ENCODE assay signal across 10 cellular contexts in genomic region chr6:13794184-13794583, GRCh38. TPM values are rescaled to one million over a fixed set of nuclear protein-coding genes. Genes with fewer than 3 reads are reported as not detected.
DNase-seq lines count a peak whose midpoint lies in the region; ATAC-seq and TF ChIP-seq lines count a peak whose summit lies in the region.
"Had no signal": no experiment of that assay in that cellular context is flagged by ENCODE, and none has a peak within 500 bp of the region (broad histone marks: within the 10 kb centered on the region; RNA-seq: fewer than 3 reads in every experiment).

No MANE protein-coding gene starts in this region.

- peak overlapping the region; percentile 83 for H3K27ac Mint-ChIP-seq in activated T-helper 17 cell treated with anti-CD3 and anti-CD28 coated beads, Interleukin-2, amount 50 U/mL, for 72 hours

- no peak for TF ChIP-seq RAD21 in IMR-90 (IDR thresholded peaks at IDR 0.05; ENCODE audit: low read length)

- H2BK15ac ChIP-seq in IMR-90 (ENCODE audit: low read depth, low read length) = no peak overlapping the region

- in situ Hi-C loops in IMR-90 (cut with MboI; ENCODE audit: low sequenced_read_pairs) = loop anchor here (10.0 kb wide), 1 partner anchor 271 kb away; no protein-coding TSS in a partner anchor

- no peak overlapping the region for H3K27ac ChIP-seq in IMR-90 (ENCODE audit: insufficient read depth, low read length)

- H3K9me3 Mint-ChIP-seq in activated T-helper 17 cell treated with anti-CD3 and anti-CD28 coated beads, Interleukin-2, amount 50 U/mL, for 72 hours = no peaks in the 10 kb centered on the region

- H3K56ac ChIP-seq in IMR-90 (ENCODE audit: extremely low read depth, insufficient read depth, low read length) = no peak overlapping the region

- peak; percentile 1 for DNase-seq in NOMO-1 treated with DMSO at 0.1 percent for 48 hours (lab: John Stamatoyannopoulos, UW; ENCODE audit: unreplicated experiment)
- DNase-seq in NOMO-1 treated with dmso at 0.1 percent for 144 hours (lab: John Stamatoyannopoulos, UW; ENCODE audit: unreplicated experiment) = no peak
- DNase-seq in IMR-90 = peak; percentile 52
- peak; percentile 67 for DNase-seq in myocyte (ENCODE audit: low read depth)
- no peak for DNase-seq in DMS 273 (lab: John Stamatoyannopoulos, UW; ENCODE audit: unreplicated experiment)
- DNase-seq in KG1 (lab: John Stamatoyannopoulos, UW) = no peak
- DNase-seq: NCI-H2029; stimulated activated naive CD4-positive, alpha-beta T cell had no signal

- no peaks in the 10 kb centered on the region; a peak in 1 of 4 replicates for H3K79me1 ChIP-seq in IMR-90 (ENCODE audit: low read depth in 1 of 2, low read length in 2 of 2)

- H2BK120ac ChIP-seq in IMR-90 (ENCODE audit: low read depth, low read length) = no peak overlapping the region

- no peak overlapping the region for H3K4me2 ChIP-seq in IMR-90 (ENCODE audit: low read depth, low read length)

- H3K4ac ChIP-seq in IMR-90 (ENCODE audit: low read depth, low read length) = no peak overlapping the region

- H4K8ac ChIP-seq in IMR-90 (ENCODE audit: low read depth in 2 of 2, low read length in 2 of 2) = no peak overlapping the region

- BruUV-seq in IMR-90 (replicated peaks; lab: Mats Ljungman, UMichigan) = no TSS peak

- POLR2A ChIA-PET in IMR-90 (lab: Charles Lee; ENCODE audit: unreplicated experiment) = no interaction called here

- no peak for ATAC-seq in IMR-90 (ENCODE audit: low read depth)
- ATAC-seq in activated T-helper 17 cell treated with anti-CD3 and anti-CD28 coated beads, Interleukin-2, amount 50 U/mL, for 72 hours (replicated peaks) = peak; percentile 85
- no peak for ATAC-seq in HG03469 (IDR thresholded peaks at IDR 0.05; ENCODE audit: unreplicated experiment)

- H2AFZ ChIP-seq in IMR-90 (replicated peaks; ENCODE audit: low read length, poor library complexity) = no peak overlapping the region

- dilution Hi-C loops in IMR-90 (cut with HindIII; ENCODE audit: low sequenced_read_pairs, unreplicated experiment) = no loop called here

- H2BK5ac ChIP-seq in IMR-90 (ENCODE audit: low read depth, low read length, poor library complexity, severe bottlenecking) = no peak overlapping the region

- H4K91ac ChIP-seq in IMR-90 (ENCODE audit: insufficient read depth, low read depth, low read length) = no peak overlapping the region

- no peak overlapping the region for H3K9ac ChIP-seq in IMR-90 (ENCODE audit: low read depth, low read length)

- H3K14ac ChIP-seq in IMR-90 (replicated peaks; ENCODE audit: low read depth, low read length) = no peak overlapping the region

- TF ChIP-seq POLR2A in IMR-90 (IDR thresholded peaks at IDR 0.05; ENCODE audit: low read depth, low read length) = no peak

- peaks cover 23% of the 10 kb centered on the region for H3K4me1 Mint-ChIP-seq in activated T-helper 17 cell treated with anti-CD3 and anti-CD28 coated beads, Interleukin-2, amount 50 U/mL, for 72 hours

- H3K27me3 Mint-ChIP-seq in activated T-helper 17 cell treated with anti-CD3 and anti-CD28 coated beads, Interleukin-2, amount 50 U/mL, for 72 hours = no peaks in the 10 kb centered on the region

- no peak overlapping the region for H3K4me3 ChIP-seq in IMR-90 (ENCODE audit: insufficient read depth, low read depth, low read length)

- no peak overlapping the region for H2BK20ac ChIP-seq in IMR-90 (ENCODE audit: low read depth, low read length)

- H3K18ac ChIP-seq in IMR-90 (ENCODE audit: low read depth, low read length) = no peak overlapping the region

- no peak overlapping the region for H4K5ac ChIP-seq in IMR-90 (ENCODE audit: low read depth, low read length)

- no peaks in the 10 kb centered on the region for H3K9me3 ChIP-seq in IMR-90 (ENCODE audit: control insufficient read depth, insufficient read depth, low read length)

- no peaks in the 10 kb centered on the region for H3K27me3 ChIP-seq in IMR-90 (ENCODE audit: control insufficient read depth, insufficient read depth, low read length)

- H2AK5ac ChIP-seq in IMR-90 (ENCODE audit: low read depth, low read length) = no peak overlapping the region

- H3K36me3 ChIP-seq in IMR-90 (ENCODE audit: control insufficient read depth, insufficient read depth, low read length) = peaks cover 3% of the 10 kb centered on the region

- no peak overlapping the region for H2AK9ac ChIP-seq in IMR-90 (replicated peaks; ENCODE audit: low read depth, low read length, poor library complexity)

- no peak for TF ChIP-seq CTCF in IMR-90 (conservative IDR thresholded peaks at IDR 0.05; ENCODE audit: low read depth, low read length)

- no peaks in the 10 kb centered on the region for H3K9me1 ChIP-seq in IMR-90 (ENCODE audit: insufficient read depth, low read length)

- H3K4me1 ChIP-seq in IMR-90 (ENCODE audit: control insufficient read depth, insufficient read depth, low read length) = no peaks in the 10 kb centered on the region

- intact Hi-C loops in IMR-90 (cut with micrococcal nuclease) = loop anchor here (10.0 kb wide), 1 partner anchor 169 kb away; no protein-coding TSS in a partner anchor

- H3K4me3 Mint-ChIP-seq in activated T-helper 17 cell treated with anti-CD3 and anti-CD28 coated beads, Interleukin-2, amount 50 U/mL, for 72 hours = peak overlapping the region; percentile 52

- no peak overlapping the region for H3K23ac ChIP-seq in IMR-90 (ENCODE audit: low read depth, low read length)

- no CpG with 5 or more reads among the region's 5 CpGs for WGBS in IMR-90 (ENCODE audit: extremely low coverage in 2 of 2, insufficient read length in 1 of 2), 2 experiments

- CTCF ChIA-PET in IMR-90 (lab: Yijun Ruan, JAX) = interaction anchor here (0.6 to 2.1 kb wide), 4 partner anchors 8 to 336 kb away, joined by 3 to 9 read pairs (median 4); no protein-coding TSS in a partner anchor

- H3K36me3 Mint-ChIP-seq in activated T-helper 17 cell treated with anti-CD3 and anti-CD28 coated beads, Interleukin-2, amount 50 U/mL, for 72 hours (ENCODE audit: low read depth) = peaks cover 83% of the 10 kb centered on the region

- H4K20me1 ChIP-seq in IMR-90 (ENCODE audit: insufficient read depth, low read length) = no peaks in the 10 kb centered on the region

TF ChIP-seq in IMR-90, 13 proteins besides CTCF, POLR2A, EP300 and RAD21:
- 0 out of 2 replicates have a peak, but pooled peaks have one; percentile 2 for TF ChIP-seq NFE2L2 (IDR thresholded peaks at IDR 0.05; ENCODE audit: low read depth, low read length)
- no peak for TF ChIP-seq ELK1 (IDR thresholded peaks at IDR 0.05; ENCODE audit: borderline replicate concordance, low read depth, low read length)

RNA-seq across cellular contexts. Expression of gene MCUR1, which starts 20.2 kb away (rescaled TPM):
- 4.1 and 5.6 TPM in 2 replicates for total RNA-seq in IMR-90 (2012; rRNA removed)
- polyA plus RNA-seq in IMR-90 (2012; rRNA removed) = 6.0 and 6.5 TPM in 2 replicates
- 3.9 and 4.3 TPM in 2 replicates for polyA plus RNA-seq in IMR-90 (2012; cell fraction: cytosol; rRNA removed)
- polyA plus RNA-seq in IMR-90 (2012; cell fraction: nucleus; rRNA removed; ENCODE audit: low replicate concordance) = 2.6 and 2.7 TPM in 2 replicates
- 10 to 100 TPM; 21.1 to 40.8 TPM for total RNA-seq in activated T-helper 17 cell treated with anti-CD3 and anti-CD28 coated beads, Interleukin-2, amount 50 U/mL, for 72 hours
- total RNA-seq in myocyte = 13.8 and 20.4 TPM in 2 replicates
- polyA plus RNA-seq in myocyte (2012) = 13.4 TPM

Comparison
In these comparisons a context has a peak if more than half of its experiments do, and no peak if none do; other contexts are left out.
1. DNase-seq: peak in NOMO-1 treated with DMSO at 0.1 percent for 48 hours (single experiment), IMR-90 (single experiment) and myocyte (single experiment); none in NOMO-1 treated with dmso at 0.1 percent for 144 hours (single experiment), DMS 273 (single experiment) and KG1 (single experiment).